In genomic region chr2:209340522-209340921, GRCh38 we compare ENCODE assay signal across 1 cellular context.
TF ChIP-seq lines count a peak whose summit lies in the region.

No MANE protein-coding gene starts in this region.

TF ChIP-seq in HCT116, 20 proteins besides CTCF, POLR2A, EP300 and RAD21:
- TF ChIP-seq SP1 (IDR thresholded peaks at IDR 0.05; ENCODE audit: low read depth) (peak; percentile 54), ATF3 (IDR thresholded peaks at IDR 0.05) (no peak), FOSL1 (IDR thresholded peaks at IDR 0.05; ENCODE audit: low read depth) (peak; percentile 77), ELF1 (IDR thresholded peaks at IDR 0.05; ENCODE audit: borderline replicate concordance, low read depth) (no peak), JUND (IDR thresholded peaks at IDR 0.05) (peak; percentile 62), POLR2AphosphoS5 (IDR thresholded peaks at IDR 0.05; ENCODE audit: low read depth, low read length) (0 out of 2 replicates have a peak, but pooled peaks have one; percentile 25), REST (IDR thresholded peaks at IDR 0.05; ENCODE audit: low read depth) (no peak), MAX (IDR thresholded peaks at IDR 0.05) (no peak)
TF ChIP-seq in HCT116: peak in this region for 4.
